ENCODE assay signal across 8 cellular contexts in genomic region chr11:67402192-67402839, GRCh38. TPM values are rescaled to one million over a fixed set of nuclear protein-coding genes. Genes with fewer than 3 reads are reported as not detected.
DNase-seq lines count a peak whose midpoint lies in the region; ATAC-seq and TF ChIP-seq lines count a peak whose summit lies in the region.
"Not testable (repeated sequence)": the region's sequence is repeated elsewhere in the genome, so short reads cannot be mapped to it uniquely, and the experiment has no call there.

No MANE protein-coding gene starts in this region.

- H3K36me3 ChIP-seq in OCI-LY1 (ENCODE audit: insufficient read depth, low read length) (peaks cover 31% of the 10 kb centered on the region), right atrium auricular region (peaks cover 24% of the 10 kb centered on the region)
- peaks cover 14 to 53% (median 19%) of the 10 kb centered on the region in 3 experiments for H3K36me3 ChIP-seq in naive thymus-derived CD4-positive, alpha-beta T cell (ENCODE audit: control insufficient read depth in 2 of 3, insufficient read depth in 3 of 3, low read length in 3 of 3)

- peaks cover 68% of the 10 kb centered on the region for H3K4me1 Mint-ChIP-seq in activated T-cell treated with anti-CD3 and anti-CD28 coated beads, Interleukin-2, amount 50 U/mL, for 72 hours (ENCODE audit: low read depth)
- peaks cover 23 to 59% (median 52%) of the 10 kb centered on the region in 7 donors for H3K4me1 Mint-ChIP-seq in naive thymus-derived CD4-positive, alpha-beta T cell
- peaks cover 66% of the 10 kb centered on the region for H3K4me1 Mint-ChIP-seq in stimulated activated effector memory CD8-positive, alpha-beta T cell treated with anti-CD3 and anti-CD28 coated beads, Interleukin-12 subunit alpha, Interleukin-12 subunit beta, amount 100 ng/mL, for 72 hours

- H3K4me1 ChIP-seq in OCI-LY1 (ENCODE audit: insufficient read depth, low read length, severe bottlenecking) (peaks cover 93% of the 10 kb centered on the region), right atrium auricular region (peaks cover 0 to 42% of the 10 kb centered on the region in 2 donors)
- peaks cover 58 to 63% of the 10 kb centered on the region in 2 donors for H3K4me1 ChIP-seq in naive thymus-derived CD4-positive, alpha-beta T cell (ENCODE audit: control insufficient read depth in 2 of 2, insufficient read depth in 2 of 2, low read length in 2 of 2)

- H3K27me3 Mint-ChIP-seq in activated T-cell treated with anti-CD3 and anti-CD28 coated beads, Interleukin-2, amount 50 U/mL, for 72 hours (ENCODE audit: low read depth); naive thymus-derived CD4-positive, alpha-beta T cell: not testable (repeated sequence)

- not testable (repeated sequence) for H3K27me3 ChIP-seq in OCI-LY1 (ENCODE audit: insufficient read depth, low read length); right atrium auricular region; naive thymus-derived CD4-positive, alpha-beta T cell (ENCODE audit: control insufficient read depth in 2 of 2, insufficient read depth in 2 of 2, low read length in 2 of 2)

- not testable (repeated sequence) for TF ChIP-seq CTCF in AG09309 (IDR thresholded peaks at IDR 0.05; ENCODE audit: control insufficient read depth, insufficient read depth, low read depth, low read length, missing control alignments); HFF-Myc (IDR thresholded peaks at IDR 0.05; ENCODE audit: low read depth, low read length, missing control alignments); OCI-LY1 (IDR thresholded peaks at IDR 0.05; ENCODE audit: low read length); choroid plexus epithelial cell (conservative IDR thresholded peaks at IDR 0.05; ENCODE audit: low read depth, low read length); right atrium auricular region (IDR thresholded peaks at IDR 0.05)

- not testable (repeated sequence) for H3K9me2 ChIP-seq in OCI-LY1 (ENCODE audit: low read depth, low read length)

- not testable (repeated sequence) for H2AFZ ChIP-seq in OCI-LY1 (ENCODE audit: low read length)

- ATAC-seq in activated T-cell treated with anti-CD3 and anti-CD28 coated beads, Interleukin-2, amount 50 U/mL, for 72 hours (replicated peaks in 1 of 2); naive thymus-derived CD4-positive, alpha-beta T cell; stimulated activated effector memory CD8-positive, alpha-beta T cell treated with anti-CD3 and anti-CD28 coated beads, Interleukin-12 subunit alpha, Interleukin-12 subunit beta, amount 100 ng/mL, for 72 hours: not testable (repeated sequence)

- peaks cover 9 to 17% of the 10 kb centered on the region in 2 donors for H3K36me3 Mint-ChIP-seq in activated T-cell treated with anti-CD3 and anti-CD28 coated beads, Interleukin-2, amount 50 U/mL, for 72 hours (ENCODE audit: insufficient read depth in 2 of 2)
- peaks cover 0 to 49% (median 7%) of the 10 kb centered on the region in 5 donors for H3K36me3 Mint-ChIP-seq in naive thymus-derived CD4-positive, alpha-beta T cell
- peaks cover 73% of the 10 kb centered on the region for H3K36me3 Mint-ChIP-seq in stimulated activated effector memory CD8-positive, alpha-beta T cell treated with anti-CD3 and anti-CD28 coated beads, Interleukin-12 subunit alpha, Interleukin-12 subunit beta, amount 100 ng/mL, for 72 hours

- not testable (repeated sequence) for H3K9me3 ChIP-seq in OCI-LY1 (ENCODE audit: low read length); right atrium auricular region; naive thymus-derived CD4-positive, alpha-beta T cell (ENCODE audit: control insufficient read depth in 2 of 3, low read length in 3 of 3)

- DNase-seq in AG09309 (ENCODE audit: low read depth); HFF-Myc (ENCODE audit: extremely low read depth, low read depth); activated T-cell treated with anti-CD3 and anti-CD28 coated beads, Interleukin-2, amount 50 U/mL, for 72 hours; choroid plexus epithelial cell (ENCODE audit: low read depth); right atrium auricular region (ENCODE audit: low spot score); stimulated activated effector memory CD8-positive, alpha-beta T cell treated with anti-CD3 and anti-CD28 coated beads, Interleukin-12 subunit alpha, Interleukin-12 subunit beta, amount 100 ng/mL, for 72 hours (ENCODE audit: low spot score in 2 of 2): not testable (repeated sequence)
- DNase-seq in naive thymus-derived CD4-positive, alpha-beta T cell: peak in 2 of 9 donors; percentile 13 to 38

- H3K27ac ChIP-seq in OCI-LY1 (ENCODE audit: low read depth, low read length, poor library complexity, severe bottlenecking) (peak overlapping the region; percentile 93), right atrium auricular region (peak overlapping the region; percentile 95)
- H3K27ac ChIP-seq in naive thymus-derived CD4-positive, alpha-beta T cell (ENCODE audit: low read depth, low read length): peak overlapping the region; percentile 87

- not testable (repeated sequence) for H4K20me1 ChIP-seq in OCI-LY1 (ENCODE audit: insufficient read depth, low read length)

- POLR2A ChIA-PET in naive thymus-derived CD4-positive, alpha-beta T cell (lab: Charles Lee): interaction anchor here (0.6 to 25.4 kb wide), 26 partner anchors 9 to 281 kb away, joined by 3 to 1530 read pairs (median 6); partner anchors contain the start of genes AIP, ANKRD13D, CARNS1 and PITPNM1

- intact Hi-C loops in naive thymus-derived CD4-positive, alpha-beta T cell (cut with micrococcal nuclease): loop anchor here (1.0 to 5.0 kb wide), 6 partner anchors 19 to 230 kb away; partner anchors contain the start of genes AIP (in 1 of the 2) and RPS6KB2 (in 1 of the 2)

- H3K27ac Mint-ChIP-seq in activated T-cell treated with anti-CD3 and anti-CD28 coated beads, Interleukin-2, amount 50 U/mL, for 72 hours: not testable (repeated sequence)
- peak overlapping the region; percentile 66 to 97 (median 95) for H3K27ac Mint-ChIP-seq in naive thymus-derived CD4-positive, alpha-beta T cell
- H3K27ac Mint-ChIP-seq in stimulated activated effector memory CD8-positive, alpha-beta T cell treated with anti-CD3 and anti-CD28 coated beads, Interleukin-12 subunit alpha, Interleukin-12 subunit beta, amount 100 ng/mL, for 72 hours: peak overlapping the region; percentile 85

- H3K4me3 Mint-ChIP-seq in activated T-cell treated with anti-CD3 and anti-CD28 coated beads, Interleukin-2, amount 50 U/mL, for 72 hours: peak overlapping the region; percentile 91 to 96
- H3K4me3 Mint-ChIP-seq in naive thymus-derived CD4-positive, alpha-beta T cell: peak overlapping the region; percentile 72 to 100 (median 96)
- H3K4me3 Mint-ChIP-seq in stimulated activated effector memory CD8-positive, alpha-beta T cell treated with anti-CD3 and anti-CD28 coated beads, Interleukin-12 subunit alpha, Interleukin-12 subunit beta, amount 100 ng/mL, for 72 hours: peak overlapping the region; percentile 86

- H3K4me3 ChIP-seq in AG09309 (ENCODE audit: control insufficient read depth, low read depth, low read length) (peak overlapping the region; percentile 32), HFF-Myc (replicated peaks; ENCODE audit: low read depth, low read length) (peak overlapping the region; percentile 31), OCI-LY1 (ENCODE audit: low read depth, low read length, poor library complexity, severe bottlenecking) (peak overlapping the region; percentile 58), choroid plexus epithelial cell (ENCODE audit: low read depth, low read length) (peak overlapping the region; percentile 53), right atrium auricular region (peak overlapping the region; percentile 31 to 93)
- H3K4me3 ChIP-seq in naive thymus-derived CD4-positive, alpha-beta T cell (ENCODE audit: low read length): peak overlapping the region; percentile 98

- peak overlapping the region; percentile 94 for H3K4me2 ChIP-seq in OCI-LY1 (ENCODE audit: low read length)

- not testable (repeated sequence) for H3K79me2 ChIP-seq in OCI-LY1 (ENCODE audit: insufficient read depth, low read length)

- CTCF ChIA-PET in naive thymus-derived CD4-positive, alpha-beta T cell (lab: Charles Lee): interaction anchor here (0.6 to 6.4 kb wide), 14 partner anchors 11 to 260 kb away, joined by 3 to 67 read pairs (median 4); partner anchors contain the start of genes PITPNM1 and PTPRCAP

- H3F3A ChIP-seq in OCI-LY1 (ENCODE audit: insufficient read depth, low read length): not testable (repeated sequence)

- H3K9ac ChIP-seq in OCI-LY1 (ENCODE audit: low read length): peak overlapping the region; percentile 75

- not testable (repeated sequence) for H3K9me3 Mint-ChIP-seq in activated T-cell treated with anti-CD3 and anti-CD28 coated beads, Interleukin-2, amount 50 U/mL, for 72 hours; naive thymus-derived CD4-positive, alpha-beta T cell; stimulated activated effector memory CD8-positive, alpha-beta T cell treated with anti-CD3 and anti-CD28 coated beads, Interleukin-12 subunit alpha, Interleukin-12 subunit beta, amount 100 ng/mL, for 72 hours

RNA-seq across cellular contexts. Expression of gene PPP1CA, which starts 0.7 kb away (rescaled TPM):
- 100 to 1,000 TPM; 211 to 244 TPM for total RNA-seq in activated T-cell treated with anti-CD3 and anti-CD28 coated beads, Interleukin-2, amount 50 U/mL, for 72 hours
- 100 to 1,000 TPM in 1 of 2 donors, 10 to 100 TPM in 1; 97.8 to 112 TPM for total RNA-seq in right atrium auricular region
- total RNA-seq in naive thymus-derived CD4-positive, alpha-beta T cell: 100 to 1,000 TPM in 4 of 5 experiments, 10 to 100 TPM in 1; 83.0 to 339 (median 122) TPM
- polyA plus RNA-seq in naive thymus-derived CD4-positive, alpha-beta T cell: 100 to 1,000 TPM; 350 to 363 TPM

RNA-seq across cellular contexts. Expression of gene TBC1D10C, which starts 1.6 kb away (rescaled TPM):
- total RNA-seq in activated T-cell treated with anti-CD3 and anti-CD28 coated beads, Interleukin-2, amount 50 U/mL, for 72 hours: 100 to 1,000 TPM in 1 of 2 donors, 10 to 100 TPM in 1; 93.3 to 120 TPM
- 1 to 10 TPM in 1 of 2 donors, under 1 TPM in 1; 0.33 to 1.4 TPM for total RNA-seq in right atrium auricular region
- total RNA-seq in naive thymus-derived CD4-positive, alpha-beta T cell: 100 to 1,000 TPM; 243 to 425 (median 346) TPM
- 100 to 1,000 TPM; 225 to 366 TPM for polyA plus RNA-seq in naive thymus-derived CD4-positive, alpha-beta T cell

RNA-seq across cellular contexts. Expression of gene RAD9A, which starts 10.5 kb away (rescaled TPM):
- 10 to 100 TPM; 36.7 to 41.2 TPM for total RNA-seq in activated T-cell treated with anti-CD3 and anti-CD28 coated beads, Interleukin-2, amount 50 U/mL, for 72 hours
- total RNA-seq in right atrium auricular region: 1 to 10 TPM; 6.2 to 6.5 TPM
- total RNA-seq in naive thymus-derived CD4-positive, alpha-beta T cell: 10 to 100 TPM; 25.6 to 48.0 (median 45.0) TPM
- polyA plus RNA-seq in naive thymus-derived CD4-positive, alpha-beta T cell: 1 to 10 TPM; 6.3 to 7.2 TPM

RNA-seq across cellular contexts. Expression of gene CARNS1, which starts 13.2 kb away (rescaled TPM):
- total RNA-seq in activated T-cell treated with anti-CD3 and anti-CD28 coated beads, Interleukin-2, amount 50 U/mL, for 72 hours: 1 to 10 TPM; 3.8 to 5.0 TPM
- total RNA-seq in right atrium auricular region: 1 to 10 TPM; 9.7 to 9.9 TPM
- 10 to 100 TPM in 2 of 5 experiments, 1 to 10 TPM in 2, under 1 TPM in 1; 0.53 to 14.2 (median 5.1) TPM for total RNA-seq in naive thymus-derived CD4-positive, alpha-beta T cell
- 1 to 10 TPM in 1 of 2 donors, under 1 TPM in 1; 0.97 to 1.4 TPM for polyA plus RNA-seq in naive thymus-derived CD4-positive, alpha-beta T cell

RNA-seq across cellular contexts. Expression of gene RPS6KB2, which starts 26.0 kb away (rescaled TPM):
- total RNA-seq in activated T-cell treated with anti-CD3 and anti-CD28 coated beads, Interleukin-2, amount 50 U/mL, for 72 hours: 10 to 100 TPM; 55.0 to 56.1 TPM
- 10 to 100 TPM; 35.5 to 44.6 TPM for total RNA-seq in right atrium auricular region
- 10 to 100 TPM; 61.9 to 83.9 (median 77.7) TPM for total RNA-seq in naive thymus-derived CD4-positive, alpha-beta T cell
- 10 to 100 TPM; 45.2 to 46.6 TPM for polyA plus RNA-seq in naive thymus-derived CD4-positive, alpha-beta T cell

Comparison
In these comparisons a context has a peak if more than half of its experiments do, and no peak if none do; other contexts are left out.
1. H3K4me3 ChIP-seq: peak in every context shown above with its lines; median percentile 98 in naive thymus-derived CD4-positive, alpha-beta T cell; 62 in right atrium auricular region; 58 in OCI-LY1; 53 in choroid plexus epithelial cell; 32 in AG09309; 31 in HFF-Myc.
2. RNA of gene TBC1D10C, which starts 1.6 kb away (total RNA-seq): 243 to 425 TPM in naive thymus-derived CD4-positive, alpha-beta T cell and 93.3 to 120 TPM in activated T-cell treated with anti-CD3 and anti-CD28 coated beads, Interleukin-2, amount 50 U/mL, for 72 hours; 0.33 to 1.4 TPM in right atrium auricular region; every median in the first group is over 10 times any median in the second.
3. Peak in every context shown above with its lines, with median percentiles within 50 percentile points of each other: H3K27ac ChIP-seq and H3K4me3 Mint-ChIP-seq.